Comparison of ENCODE assay signal across 1 cellular context in genomic region chr18:12281861-12282260, GRCh38.
TF ChIP-seq lines count a peak whose summit lies in the region.

No MANE protein-coding gene starts in this region.

TF ChIP-seq in endothelial cell of umbilical vein, 7 proteins besides CTCF, POLR2A, EP300 and RAD21:
- TF ChIP-seq FOS (IDR thresholded peaks at IDR 0.05; ENCODE audit: borderline replicate concordance, insufficient read depth, low read length) = no peak
- TF ChIP-seq JUN (IDR thresholded peaks at IDR 0.05; ENCODE audit: borderline replicate concordance, insufficient read depth, insufficient read length, low read depth) = no peak
- TF ChIP-seq POLR2AphosphoS5 (IDR thresholded peaks at IDR 0.05; ENCODE audit: insufficient read depth, low read depth, low read length) = no peak
- no peak for TF ChIP-seq MAX (IDR thresholded peaks at IDR 0.05; ENCODE audit: insufficient read depth, insufficient read length)
